ENCODE assay signal across 8 cellular contexts in the genomic region with DNA sequence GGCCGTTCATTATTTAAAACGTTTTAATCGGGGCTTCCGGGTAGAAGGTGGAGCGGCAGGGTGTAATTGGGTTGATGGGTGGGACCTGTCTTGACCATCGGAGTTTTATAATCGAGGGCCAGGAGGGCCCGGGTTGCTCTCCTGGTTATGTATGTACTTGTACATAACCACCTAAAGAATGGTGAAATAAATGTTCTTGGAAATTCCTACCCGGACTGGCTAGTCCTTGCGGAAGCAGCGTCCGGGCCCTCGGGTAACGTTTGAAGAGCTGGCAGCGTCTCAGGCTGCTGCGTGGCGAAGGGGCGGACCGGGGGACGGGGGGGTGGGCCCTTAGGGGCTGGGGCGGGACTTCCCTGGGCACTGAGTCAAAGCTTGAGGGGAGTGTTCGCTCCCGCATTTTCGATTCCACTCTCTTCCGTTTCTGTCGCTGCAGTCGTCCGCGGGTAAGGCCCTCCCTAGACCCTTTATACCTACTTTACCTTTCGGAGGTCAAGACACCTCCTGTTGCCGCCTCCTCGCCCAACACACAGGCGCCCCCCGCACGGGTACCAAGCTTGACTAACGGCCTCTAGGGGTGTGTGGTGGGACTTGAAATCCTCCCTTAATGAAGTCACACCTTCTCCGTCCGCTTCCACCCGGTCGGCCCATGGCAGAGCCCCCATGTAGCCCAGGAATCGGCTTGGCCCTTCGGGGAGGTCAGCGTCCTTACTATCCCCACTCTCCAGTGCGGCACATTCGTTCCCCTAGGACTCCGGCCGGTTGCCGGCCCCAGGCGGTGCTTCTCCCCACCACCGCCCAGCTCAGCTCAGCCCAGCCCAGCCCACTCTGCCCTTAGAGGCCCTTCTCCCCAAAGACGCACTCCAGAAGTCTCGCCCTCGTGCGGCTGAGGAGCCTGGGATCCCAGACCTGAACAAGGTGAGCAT. TPM values are rescaled to one million over a fixed set of nuclear protein-coding genes. Genes with fewer than 3 reads are reported as not detected.
DNase-seq lines count a peak whose midpoint lies in the region; ATAC-seq and TF ChIP-seq lines count a peak whose summit lies in the region.

A gene with protein sequence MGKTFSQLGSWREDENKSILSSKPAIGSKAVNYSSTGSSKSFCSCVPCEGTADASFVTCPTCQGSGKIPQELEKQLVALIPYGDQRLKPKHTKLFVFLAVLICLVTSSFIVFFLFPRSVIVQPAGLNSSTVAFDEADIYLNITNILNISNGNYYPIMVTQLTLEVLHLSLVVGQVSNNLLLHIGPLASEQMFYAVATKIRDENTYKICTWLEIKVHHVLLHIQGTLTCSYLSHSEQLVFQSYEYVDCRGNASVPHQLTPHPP (plus strand): TSS at position 396 of the 923 bp plus-strand sequence. CDS start 1,167 bp downstream, outside the sequence.

- peaks cover 31% of the 10 kb centered on the region for H3K36me3 Mint-ChIP-seq in activated CD8-positive, alpha-beta memory T cell treated with anti-CD3 and anti-CD28 coated beads, Interleukin-2, amount 10 ng/mL, durations not matched to agents 7 days and 5 days
- peaks cover 26% of the 10 kb centered on the region for H3K36me3 Mint-ChIP-seq in endothelial cell (ENCODE audit: low read depth, unreplicated experiment)
- H3K36me3 Mint-ChIP-seq in mesothelial cell of epicardium: peaks cover 13% of the 10 kb centered on the region

- CTCF ChIA-PET in activated CD8-positive, alpha-beta memory T cell treated with anti-CD3 and anti-CD28 coated beads, Interleukin-2, amount 10 ng/mL, durations not matched to agents 7 days and 5 days (lab: Charles Lee): interaction anchor here (0.7 to 2.4 kb wide), 13 partner anchors 8 to 214 kb away, joined by 3 to 7 read pairs (median 4); a partner anchor contains a TSS

- ATAC-seq in HG02588 (IDR thresholded peaks at IDR 0.05; ENCODE audit: unreplicated experiment): peak; percentile 76
- peak; percentile 94 for ATAC-seq in activated CD8-positive, alpha-beta memory T cell treated with anti-CD3 and anti-CD28 coated beads, Interleukin-2, amount 10 ng/mL, durations not matched to agents 7 days and 5 days

- DNase-seq in GM12865 (ENCODE audit: low read depth): peak; percentile 89
- peak; percentile 75 for DNase-seq in NCI-H2227 (lab: John Stamatoyannopoulos, UW; ENCODE audit: unreplicated experiment)
- peak; percentile 86 for DNase-seq in activated CD8-positive, alpha-beta memory T cell treated with anti-CD3 and anti-CD28 coated beads, Interleukin-2, amount 10 ng/mL, durations not matched to agents 7 days and 5 days
- DNase-seq in endothelial cell (ENCODE audit: low spot score): peak; percentile 62
- peak; percentile 66 to 73 for DNase-seq in mesothelial cell of epicardium (ENCODE audit: low spot score in 2 of 2, unreplicated experiment in 2 of 2)
- DNase-seq in stimulated activated CD8-positive, alpha-beta memory T cell treated with anti-CD3 and anti-CD28 coated beads, Interleukin-2, amount 100 ng/mL, for 1 hour (ENCODE audit: low read depth in 2 of 2): peak; percentile 43 to 62
- DNase-seq in cerebellar nuclear complex (lab: John Stamatoyannopoulos, UW): no peak

- peaks cover 31% of the 10 kb centered on the region for H3K4me1 Mint-ChIP-seq in activated CD8-positive, alpha-beta memory T cell treated with anti-CD3 and anti-CD28 coated beads, Interleukin-2, amount 10 ng/mL, durations not matched to agents 7 days and 5 days
- H3K4me1 Mint-ChIP-seq in endothelial cell (ENCODE audit: unreplicated experiment): peaks cover 36% of the 10 kb centered on the region
- peaks cover 20% of the 10 kb centered on the region for H3K4me1 Mint-ChIP-seq in mesothelial cell of epicardium

- H3K27me3 Mint-ChIP-seq in activated CD8-positive, alpha-beta memory T cell treated with anti-CD3 and anti-CD28 coated beads, Interleukin-2, amount 10 ng/mL, durations not matched to agents 7 days and 5 days: no peaks in the 10 kb centered on the region
- peaks cover 13% of the 10 kb centered on the region for H3K27me3 Mint-ChIP-seq in endothelial cell (ENCODE audit: unreplicated experiment)
- no peaks in the 10 kb centered on the region for H3K27me3 Mint-ChIP-seq in mesothelial cell of epicardium (ENCODE audit: low read depth)

- TF ChIP-seq CTCF in GM12865 (IDR thresholded peaks at IDR 0.05; ENCODE audit: insufficient read depth, low read depth, low read length, missing control alignments) (peak; percentile 40), endothelial cell (IDR thresholded peaks at IDR 0.05; ENCODE audit: unreplicated experiment) (peak; percentile 24), mesothelial cell of epicardium (IDR thresholded peaks at IDR 0.05; ENCODE audit: unreplicated experiment) (peak; percentile 34)

- H3K4me3 ChIP-seq in GM12865 (ENCODE audit: low read depth, low read length): peak within 1 kb of the TSS; percentile 90

- peak within 1 kb of the TSS; percentile 86 for H3K4me3 Mint-ChIP-seq in activated CD8-positive, alpha-beta memory T cell treated with anti-CD3 and anti-CD28 coated beads, Interleukin-2, amount 10 ng/mL, durations not matched to agents 7 days and 5 days
- peak within 1 kb of the TSS; percentile 96 for H3K4me3 Mint-ChIP-seq in endothelial cell (ENCODE audit: unreplicated experiment)
- peak within 1 kb of the TSS; percentile 93 for H3K4me3 Mint-ChIP-seq in mesothelial cell of epicardium

- peak within 1 kb of the TSS; percentile 91 for H3K27ac Mint-ChIP-seq in activated CD8-positive, alpha-beta memory T cell treated with anti-CD3 and anti-CD28 coated beads, Interleukin-2, amount 10 ng/mL, durations not matched to agents 7 days and 5 days
- peak within 1 kb of the TSS; percentile 92 for H3K27ac Mint-ChIP-seq in endothelial cell (ENCODE audit: unreplicated experiment)
- H3K27ac Mint-ChIP-seq in mesothelial cell of epicardium: peak within 1 kb of the TSS; percentile 93

- no peaks in the 10 kb centered on the region for H3K9me3 Mint-ChIP-seq in activated CD8-positive, alpha-beta memory T cell treated with anti-CD3 and anti-CD28 coated beads, Interleukin-2, amount 10 ng/mL, durations not matched to agents 7 days and 5 days (ENCODE audit: low read depth)
- no peaks in the 10 kb centered on the region for H3K9me3 Mint-ChIP-seq in endothelial cell (ENCODE audit: unreplicated experiment)
- H3K9me3 Mint-ChIP-seq in mesothelial cell of epicardium: no peaks in the 10 kb centered on the region

RNA-seq across cellular contexts. Expression of the gene that starts here (rescaled TPM):
- total RNA-seq in activated CD8-positive, alpha-beta memory T cell treated with anti-CD3 and anti-CD28 coated beads, Interleukin-2, amount 10 ng/mL, durations not matched to agents 7 days and 5 days: 10 to 100 TPM; 13.8 to 23.1 TPM
- total RNA-seq in endothelial cell (ENCODE audit: unreplicated experiment) (14.4 TPM), mesothelial cell of epicardium (12.6 to 14.1 TPM (median 13.3 TPM) in 3 replicates)

Comparison
In these comparisons a context has a peak if more than half of its experiments do, and no peak if none do; other contexts are left out.
1. DNase-seq: peak in GM12865 (single experiment), NCI-H2227 (single experiment), activated CD8-positive, alpha-beta memory T cell treated with anti-CD3 and anti-CD28 coated beads, Interleukin-2, amount 10 ng/mL, durations not matched to agents 7 days and 5 days (single experiment), endothelial cell (single experiment), mesothelial cell of epicardium (2 of 2) and stimulated activated CD8-positive, alpha-beta memory T cell treated with anti-CD3 and anti-CD28 coated beads, Interleukin-2, amount 100 ng/mL, for 1 hour (2 of 2); none in cerebellar nuclear complex (0 of 2).
2. Peak in every context shown above with its lines, with median percentiles within 50 percentile points of each other: CTCF ChIP-seq, H3K27ac Mint-ChIP-seq and H3K4me3 Mint-ChIP-seq.